ENCODE assay signal across 1 cellular context in genomic region chr1:202154766-202155477, GRCh38.
TF ChIP-seq lines count a peak whose summit lies in the region.

No MANE protein-coding gene starts in this region.

TF ChIP-seq in H1, 55 proteins besides CTCF, POLR2A, EP300 and RAD21:
- TF ChIP-seq BACH1 (IDR thresholded peaks at IDR 0.05; ENCODE audit: low read length) (0 out of 2 replicates have a peak, but pooled peaks have one; percentile 13), CREB1 (IDR thresholded peaks at IDR 0.05) (0 out of 2 replicates have a peak, but pooled peaks have one; percentile 20), RFX5 (IDR thresholded peaks at IDR 0.05; ENCODE audit: borderline replicate concordance, low read depth, low read length) (no peak), GABPA (IDR thresholded peaks at IDR 0.05; ENCODE audit: borderline replicate concordance, insufficient read depth, low read length) (no peak), HDAC2 (IDR thresholded peaks at IDR 0.05; ENCODE audit: borderline replicate concordance in 1 of 2, low read depth in 2 of 2, low read length in 2 of 2) (0 out of 4 replicates have a peak, but pooled peaks of 1 of the 2 experiments have one; percentile 48), ATF3 (IDR thresholded peaks at IDR 0.05; ENCODE audit: insufficient read depth, low read depth, low read length) (no peak), CEBPB (IDR thresholded peaks at IDR 0.05; ENCODE audit: low read depth, low read length) (0 out of 2 replicates have a peak, but pooled peaks have one; percentile 36), TEAD4 (IDR thresholded peaks at IDR 0.05; ENCODE audit: low read depth, low read length) (no peak), POU5F1 (IDR thresholded peaks at IDR 0.05; ENCODE audit: low read depth, low read length) (no peak), ASH2L (IDR thresholded peaks at IDR 0.05; ENCODE audit: low read length) (peak; percentile 14), YY1 (IDR thresholded peaks at IDR 0.05; ENCODE audit: low read depth, low read length) (0 out of 2 replicates have a peak, but pooled peaks have one; percentile 67)
